9 cellular contexts compared by ENCODE assay signal in the genomic region with DNA sequence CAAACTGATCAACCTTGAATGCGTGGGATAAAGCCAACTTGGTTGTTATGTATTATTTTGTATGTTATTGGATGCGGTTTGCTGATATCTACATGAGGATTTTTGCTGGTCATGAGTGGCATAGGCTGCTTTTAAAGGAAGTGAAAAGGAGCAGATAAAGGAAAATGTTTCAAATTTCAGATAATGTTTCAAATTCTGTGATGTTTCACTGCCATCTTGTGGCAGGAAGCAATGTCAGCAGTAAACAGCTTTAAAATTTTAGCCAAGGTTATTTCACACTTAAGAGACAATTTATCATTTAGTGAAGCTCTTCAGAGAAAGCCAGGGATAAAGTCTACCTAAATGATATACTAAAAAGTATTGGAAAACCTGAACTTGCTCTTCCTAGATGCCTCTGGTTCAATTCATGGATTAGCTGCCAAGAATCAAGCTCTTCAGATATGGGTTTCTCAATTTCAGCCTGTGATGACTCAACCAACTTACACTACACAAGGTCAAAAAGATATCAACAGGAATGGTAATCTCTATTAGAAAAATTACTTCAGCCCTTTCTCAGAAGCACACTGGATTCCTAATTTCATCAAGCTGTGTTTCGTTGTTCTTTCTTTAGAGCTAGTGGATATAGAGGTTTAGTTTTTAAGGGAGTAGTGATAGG.
A peak's percentile ranks its signal among the peaks of the same experiment; 100 is the strongest.
DNase-seq lines count a peak whose midpoint lies in the region; FAIRE-seq and TF ChIP-seq lines count a peak whose summit lies in the region.
"Had no signal": no experiment of that assay in that cellular context is flagged by ENCODE, and none has a peak within 500 bp of the region (broad histone marks: within the 10 kb centered on the region; RNA-seq: fewer than 3 reads in every experiment).

No MANE protein-coding gene starts in this region.

- no peak overlapping the region for H3K4me3 ChIP-seq in GM06990 (replicated peaks; ENCODE audit: low read depth, low read length)
- H3K4me3 ChIP-seq in cardiac fibroblast (replicated peaks in 1 of 2; ENCODE audit: low read depth in 2 of 2, low read length in 2 of 2), result no peak overlapping the region
- H3K4me3 ChIP-seq: SJCRH30 had no signal

- DNase-seq in GM06990 (ENCODE audit: extremely low read depth, insufficient read length) (no peak), MV-4-11 (lab: John Stamatoyannopoulos, UW) (peak; percentile 33), cardiac fibroblast (ENCODE audit: low read depth in 2 of 2) (peak; percentile 51 to 57), medulla oblongata (ENCODE audit: extremely low spot score) (peak; percentile 21), GM19239 (ENCODE audit: insufficient read length, low spot score) (no peak), HK-2 (ENCODE audit: unreplicated experiment) (no peak)
- DNase-seq in activated CD8-positive, alpha-beta memory T cell treated with anti-CD3 and anti-CD28 coated beads for 24 hours, result no peak
- DNase-seq in activated CD4-positive, alpha-beta T cell treated with anti-CD3 and anti-CD28 coated beads for 1 hour, result no peak

- H3K27me3 ChIP-seq in GM06990 (replicated peaks; ENCODE audit: control insufficient read depth, insufficient read depth, low read length), result no peaks in the 10 kb centered on the region
- H3K27me3 ChIP-seq: SJCRH30 had no signal

- H3K36me3 ChIP-seq in GM06990 (ENCODE audit: control insufficient read depth, insufficient read depth, low read length), result peaks cover 11% of the 10 kb centered on the region

- no peak for FAIRE-seq in GM19239 (lab: Jason Lieb, UNC)

- TF ChIP-seq CTCF in GM06990 (IDR thresholded peaks at IDR 0.05; ENCODE audit: insufficient read depth, low read length, poor library complexity, severe bottlenecking) (peak; percentile 64), cardiac fibroblast (IDR thresholded peaks at IDR 0.05; ENCODE audit: low read depth, low read length) (peak; percentile 60)

Comparison
In these comparisons a context has a peak if more than half of its experiments do, and no peak if none do; other contexts are left out.
1. DNase-seq: peak in MV-4-11 (single experiment), cardiac fibroblast (2 of 2) and medulla oblongata (single experiment); none in GM06990 (single experiment), activated CD8-positive, alpha-beta memory T cell treated with anti-CD3 and anti-CD28 coated beads for 24 hours (single experiment), GM19239 (single experiment), activated CD4-positive, alpha-beta T cell treated with anti-CD3 and anti-CD28 coated beads for 1 hour (single experiment) and HK-2 (single experiment).